In the genomic region with DNA sequence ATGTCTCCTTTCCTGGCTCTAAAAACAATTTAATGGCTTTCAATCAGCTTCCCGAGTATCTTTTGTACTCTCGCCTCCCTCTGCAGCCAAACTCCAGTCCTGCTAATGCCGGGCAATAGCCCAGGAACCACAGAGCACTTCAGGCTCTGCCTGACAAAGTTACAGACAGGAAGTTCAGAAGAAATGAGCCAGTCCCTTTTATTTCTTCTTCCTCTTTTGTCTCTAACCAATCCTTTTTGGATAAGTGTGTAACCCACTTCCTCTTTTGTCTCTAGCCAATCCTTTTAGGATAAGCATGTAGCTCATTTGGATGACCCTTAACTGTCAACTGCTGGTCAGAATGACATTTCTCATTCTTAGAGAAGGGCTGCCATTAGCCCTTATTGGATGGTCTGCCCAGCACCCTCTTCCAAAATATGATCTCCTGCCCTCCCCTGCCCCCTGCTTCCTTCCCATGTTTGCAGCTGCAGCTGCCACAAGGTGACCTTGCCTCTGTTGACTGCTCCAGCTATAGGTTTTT, we compare ENCODE assay signal across 8 cellular contexts. TPM values are rescaled to one million over a fixed set of nuclear protein-coding genes. Genes with fewer than 3 reads are reported as not detected.
DNase-seq lines count a peak whose midpoint lies in the region; ATAC-seq and TF ChIP-seq lines count a peak whose summit lies in the region.

No MANE protein-coding gene starts in this region.

- no peaks in the 10 kb centered on the region for H3K79me2 ChIP-seq in DOHH2 (ENCODE audit: control insufficient read depth, low read length)
- no peaks in the 10 kb centered on the region for H3K79me2 ChIP-seq in fibroblast of lung (ENCODE audit: control insufficient read depth, insufficient read depth, low read length)

- H3K9me3 ChIP-seq in DOHH2 (ENCODE audit: control insufficient read depth, insufficient read depth, low read length) (no peaks in the 10 kb centered on the region), fibroblast of lung (ENCODE audit: control insufficient read depth, insufficient read depth, low read depth, low read length) (no peaks in the 10 kb centered on the region), WERI-Rb-1 (ENCODE audit: severe bottlenecking) (no peaks in the 10 kb centered on the region)

- no peaks in the 10 kb centered on the region for H3K36me3 ChIP-seq in DOHH2 (ENCODE audit: control insufficient read depth, low read length)
- H3K36me3 ChIP-seq in fibroblast of lung (ENCODE audit: control insufficient read depth, insufficient read depth, low read length), result no peaks in the 10 kb centered on the region
- no peaks in the 10 kb centered on the region for H3K36me3 ChIP-seq in WERI-Rb-1

- intact Hi-C loops in sciatic nerve (cut with DNase I), result no loop called here

- H3K4me2 ChIP-seq in DOHH2 (ENCODE audit: low read length) (peak overlapping the region; percentile 66), fibroblast of lung (ENCODE audit: extremely low read depth, insufficient read depth, low read length) (no peak overlapping the region)

- no peaks in the 10 kb centered on the region for H3K9me2 ChIP-seq in DOHH2 (replicated peaks; ENCODE audit: control insufficient read depth, low read length)

- H3K4me1 ChIP-seq in DOHH2 (ENCODE audit: control insufficient read depth, low read length) (peaks cover 25% of the 10 kb centered on the region), fibroblast of lung (ENCODE audit: control insufficient read depth, extremely low read depth, insufficient read depth, low read length) (peaks cover 6% of the 10 kb centered on the region)

- peak overlapping the region; percentile 11 for H2AFZ ChIP-seq in fibroblast of lung (ENCODE audit: low read length)

- peak overlapping the region; percentile 56 for H3K27ac ChIP-seq in DOHH2 (ENCODE audit: low read depth, low read length)
- no peak overlapping the region for H3K27ac ChIP-seq in fibroblast of lung (ENCODE audit: insufficient read depth, low read length)
- no peak overlapping the region for H3K27ac ChIP-seq in WERI-Rb-1

- ATAC-seq in GM21619 (IDR thresholded peaks at IDR 0.05; ENCODE audit: unreplicated experiment) (peak; percentile 54), sciatic nerve (peak; percentile 87)

- no peaks in the 10 kb centered on the region for H4K20me1 ChIP-seq in DOHH2 (ENCODE audit: control insufficient read depth, insufficient read depth, low read depth, low read length)
- no peaks in the 10 kb centered on the region for H4K20me1 ChIP-seq in fibroblast of lung (ENCODE audit: control insufficient read depth, extremely low read depth, insufficient read depth, low read length)

- TF ChIP-seq CTCF in DOHH2 (IDR thresholded peaks at IDR 0.05; ENCODE audit: low read depth, low read length, poor library complexity, severe bottlenecking), result no peak
- TF ChIP-seq CTCF in fibroblast of lung (conservative IDR thresholded peaks at IDR 0.05 in 1 of 2, IDR thresholded peaks at IDR 0.05 in 1 of 2; ENCODE audit: low read depth in 1 of 2, low read length in 2 of 2), result no peak
- no peak for TF ChIP-seq CTCF in WERI-Rb-1 (IDR thresholded peaks at IDR 0.05; ENCODE audit: low read depth, low read length)

- peak overlapping the region; percentile 55 for H3K4me3 ChIP-seq in DOHH2 (ENCODE audit: low read length)
- H3K4me3 ChIP-seq in fibroblast of lung (replicated peaks in 1 of 4; ENCODE audit: control extremely low read depth in 1 of 4, insufficient read depth in 1 of 4, low read depth in 3 of 4, low read length in 4 of 4), result no peak overlapping the region
- no peak overlapping the region for H3K4me3 ChIP-seq in WERI-Rb-1 (ENCODE audit: low read depth, low read length)

- no peak overlapping the region for H3K9ac ChIP-seq in fibroblast of lung (ENCODE audit: insufficient read depth, low read length)

- H3K27me3 ChIP-seq in DOHH2 (ENCODE audit: control insufficient read depth, low read length) (peaks cover 2% of the 10 kb centered on the region; the same call in 1 of the 2 replicates), fibroblast of lung (ENCODE audit: control insufficient read depth, insufficient read depth, low read length) (no peaks in the 10 kb centered on the region), WERI-Rb-1 (ENCODE audit: insufficient read depth, low read depth, severe bottlenecking) (no peaks in the 10 kb centered on the region)

- DNase-seq in RPMI7951 (ENCODE audit: low read depth), result peak; percentile 77
- peak; percentile 58 to 81 for DNase-seq in fibroblast of lung (ENCODE audit: low read depth in 2 of 2)
- no peak for DNase-seq in sciatic nerve (ENCODE audit: low spot score)
- no peak for DNase-seq in WERI-Rb-1
- no peak for DNase-seq in stimulated activated CD8-positive, alpha-beta memory T cell treated with anti-CD3 and anti-CD28 coated beads, Interleukin-4, amount 100 ng/mL, for 48 hours
- no peak for DNase-seq in mesenteric fat pad (ENCODE audit: low spot score)

- H3F3A ChIP-seq in DOHH2 (ENCODE audit: control insufficient read depth, insufficient read depth), result no peaks in the 10 kb centered on the region

RNA-seq across cellular contexts. Expression of a gene that starts 6.4 kb away (rescaled TPM):
- 7.6 and 8.1 TPM in 2 replicates for total RNA-seq in RPMI7951 (2014; rRNA removed; shearing (Covaris generic))
- total RNA-seq in fibroblast of lung (7.7 and 18.3 TPM in 2 replicates), sciatic nerve (15.6 TPM), mesenteric fat pad (19.6 TPM)
- 6.1 and 10.1 TPM in 2 replicates for polyA plus RNA-seq in fibroblast of lung
- 5.6 and 8.8 TPM in 2 replicates for polyA plus RNA-seq in fibroblast of lung (2012)
- polyA minus RNA-seq in fibroblast of lung (ENCODE audit: low replicate concordance), result 7.6 and 20.2 TPM in 2 replicates

RNA-seq across cellular contexts. Expression of a gene that starts 15.4 kb away (rescaled TPM):
- 32.9 and 41.7 TPM in 2 replicates for total RNA-seq in RPMI7951 (2014; rRNA removed; shearing (Covaris generic))
- total RNA-seq in fibroblast of lung (13.4 and 21.1 TPM in 2 replicates), sciatic nerve (15.4 TPM), mesenteric fat pad (14.9 TPM)
- polyA plus RNA-seq in fibroblast of lung, result 13.2 and 17.8 TPM in 2 replicates
- 20.6 and 27.8 TPM in 2 replicates for polyA plus RNA-seq in fibroblast of lung (2012)
- 2.5 and 5.3 TPM in 2 replicates for polyA minus RNA-seq in fibroblast of lung (ENCODE audit: low replicate concordance)

Comparison
In these comparisons a context has a peak if more than half of its experiments do, and no peak if none do; other contexts are left out.
1. DNase-seq: peak in RPMI7951 (single experiment) and fibroblast of lung (2 of 2); none in sciatic nerve (single experiment), WERI-Rb-1 (single experiment), stimulated activated CD8-positive, alpha-beta memory T cell treated with anti-CD3 and anti-CD28 coated beads, Interleukin-4, amount 100 ng/mL, for 48 hours (single experiment) and mesenteric fat pad (single experiment).